ENCODE assay signal across 1 cellular context in the genomic region with DNA sequence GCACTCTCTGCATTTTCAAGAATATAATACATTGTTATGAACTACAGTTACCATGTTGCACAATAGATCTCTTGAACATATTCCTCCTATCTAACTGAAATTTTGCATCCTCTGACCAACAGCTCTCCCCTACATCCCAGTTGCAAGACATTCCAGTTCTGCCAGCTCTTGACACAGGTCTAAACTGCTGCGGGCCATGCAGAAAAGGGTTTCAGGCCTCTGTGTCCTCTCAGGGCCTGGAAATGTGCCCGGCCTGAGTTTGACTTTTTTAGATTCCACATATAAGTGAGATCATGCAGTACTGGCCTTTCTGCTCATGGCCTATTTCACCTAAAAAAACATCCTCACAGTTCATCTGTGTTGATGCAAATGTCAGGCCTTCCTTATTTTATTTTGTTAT.
TF ChIP-seq lines count a peak whose summit lies in the region.

No MANE protein-coding gene starts in this region.

TF ChIP-seq in IMR-90, 13 proteins besides CTCF, POLR2A, EP300 and RAD21:
- TF ChIP-seq USF2 (IDR thresholded peaks at IDR 0.05; ENCODE audit: low read depth, low read length) (no peak), CEBPB (IDR thresholded peaks at IDR 0.05; ENCODE audit: low read depth, low read length) (peak; percentile 44; the same call in 1 of the 2 replicates)
